8 cellular contexts compared by ENCODE assay signal in the genomic region with DNA sequence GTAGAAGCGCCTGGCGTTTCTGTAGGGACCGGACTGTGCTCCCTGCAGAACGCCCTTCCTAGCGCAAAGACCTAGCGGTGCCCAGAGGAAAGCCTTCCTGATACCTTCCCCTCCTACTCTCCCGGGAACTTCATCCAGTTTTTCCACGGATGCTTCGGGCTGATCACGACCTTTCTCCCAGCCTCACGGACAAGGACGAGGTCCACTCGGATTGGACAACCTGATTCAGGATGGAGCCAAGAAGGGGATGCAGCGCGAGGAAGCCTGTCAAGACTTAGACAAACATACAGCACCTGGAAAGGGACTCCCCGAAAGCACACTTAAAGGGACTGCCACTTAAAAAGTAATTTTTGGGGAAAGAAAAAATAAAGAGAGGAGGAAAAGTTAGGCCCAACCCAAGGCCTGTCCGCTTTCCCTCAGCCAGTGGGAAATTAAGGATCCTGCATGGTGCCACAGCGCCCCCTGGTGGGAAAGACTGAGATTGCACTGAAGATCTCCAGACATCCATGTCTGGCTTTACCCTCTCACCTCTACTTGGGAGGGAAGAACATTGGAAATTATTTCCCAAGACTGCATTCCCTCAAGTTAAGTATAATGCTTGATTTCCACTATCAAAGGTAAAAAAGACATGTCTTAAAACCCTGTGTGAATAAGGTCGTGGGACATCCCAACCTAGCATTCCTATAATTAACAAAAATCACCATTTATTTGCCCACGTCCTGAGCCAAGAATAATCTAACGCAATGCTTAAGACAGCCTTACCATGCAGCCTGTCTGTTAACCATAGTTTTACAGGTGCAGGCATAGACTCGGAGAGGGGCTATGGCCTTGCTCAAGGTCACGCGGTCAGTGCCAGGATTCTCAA. TPM values are rescaled to one million over a fixed set of nuclear protein-coding genes. Genes with fewer than 3 reads are reported as not detected.
DNase-seq lines count a peak whose midpoint lies in the region; ATAC-seq lines count a peak whose summit lies in the region.

No MANE protein-coding gene starts in this region.

- CTCF ChIA-PET in activated CD4-positive, alpha-beta T cell treated with anti-CD3 and anti-CD28 coated beads, Interleukin-2, amount 10 ng/mL, durations not matched to agents 7 days and 5 days (lab: Charles Lee) = no interaction called here

- no peaks in the 10 kb centered on the region for H3K4me1 Mint-ChIP-seq in activated CD4-positive, alpha-beta T cell treated with anti-CD3 and anti-CD28 coated beads, Interleukin-2, amount 10 ng/mL, durations not matched to agents 7 days and 5 days

- DNase-seq in NCI-H510A treated with DMSO at 0.1 percent for 48 hours (lab: John Stamatoyannopoulos, UW) = peak; percentile 26
- no peak for DNase-seq in NCI-H510A (lab: John Stamatoyannopoulos, UW)
- peak; percentile 17 for DNase-seq in NCI-H1105 treated with DMSO at 0.1 percent for 48 hours (lab: John Stamatoyannopoulos, UW)
- peak; percentile 70 for DNase-seq in activated CD4-positive, alpha-beta T cell treated with anti-CD3 and anti-CD28 coated beads, Interleukin-2, amount 10 ng/mL, durations not matched to agents 7 days and 5 days
- peak; percentile 85 for DNase-seq in dermis blood vessel endothelial cell
- peak; percentile 80 for DNase-seq in medulla oblongata (ENCODE audit: extremely low spot score)
- peak; percentile 23 to 37 for DNase-seq in stimulated activated CD8-positive, alpha-beta memory T cell treated with anti-CD3 and anti-CD28 coated beads, Interleukin-15, amount 100 ng/mL, for 4 hours (ENCODE audit: low read depth in 2 of 2)

- ATAC-seq in HG02973 (IDR thresholded peaks at IDR 0.05; ENCODE audit: unreplicated experiment) = no peak

- no peaks in the 10 kb centered on the region for H3K36me3 Mint-ChIP-seq in activated CD4-positive, alpha-beta T cell treated with anti-CD3 and anti-CD28 coated beads, Interleukin-2, amount 10 ng/mL, durations not matched to agents 7 days and 5 days (ENCODE audit: low read depth)

- H3K9me3 Mint-ChIP-seq in activated CD4-positive, alpha-beta T cell treated with anti-CD3 and anti-CD28 coated beads, Interleukin-2, amount 10 ng/mL, durations not matched to agents 7 days and 5 days = no peaks in the 10 kb centered on the region

- H3K4me3 Mint-ChIP-seq in activated CD4-positive, alpha-beta T cell treated with anti-CD3 and anti-CD28 coated beads, Interleukin-2, amount 10 ng/mL, durations not matched to agents 7 days and 5 days = no peak overlapping the region

- POLR2A ChIA-PET in activated CD4-positive, alpha-beta T cell treated with anti-CD3 and anti-CD28 coated beads, Interleukin-2, amount 10 ng/mL, durations not matched to agents 7 days and 5 days (lab: Charles Lee) = no interaction called here

- H3K27ac Mint-ChIP-seq in activated CD4-positive, alpha-beta T cell treated with anti-CD3 and anti-CD28 coated beads, Interleukin-2, amount 10 ng/mL, durations not matched to agents 7 days and 5 days = no peak overlapping the region

- H3K27me3 Mint-ChIP-seq in activated CD4-positive, alpha-beta T cell treated with anti-CD3 and anti-CD28 coated beads, Interleukin-2, amount 10 ng/mL, durations not matched to agents 7 days and 5 days = peaks cover 2% of the 10 kb centered on the region

RNA-seq across cellular contexts. Expression of a gene that starts 13.4 kb away (rescaled TPM):
- 10 to 100 TPM; 43.4 to 50.1 TPM for total RNA-seq in activated CD4-positive, alpha-beta T cell treated with anti-CD3 and anti-CD28 coated beads, Interleukin-2, amount 10 ng/mL, durations not matched to agents 7 days and 5 days
- total RNA-seq in dermis blood vessel endothelial cell = 80.2 and 95.4 TPM in 2 replicates
